Comparison of ENCODE assay signal across 8 cellular contexts in the genomic region with DNA sequence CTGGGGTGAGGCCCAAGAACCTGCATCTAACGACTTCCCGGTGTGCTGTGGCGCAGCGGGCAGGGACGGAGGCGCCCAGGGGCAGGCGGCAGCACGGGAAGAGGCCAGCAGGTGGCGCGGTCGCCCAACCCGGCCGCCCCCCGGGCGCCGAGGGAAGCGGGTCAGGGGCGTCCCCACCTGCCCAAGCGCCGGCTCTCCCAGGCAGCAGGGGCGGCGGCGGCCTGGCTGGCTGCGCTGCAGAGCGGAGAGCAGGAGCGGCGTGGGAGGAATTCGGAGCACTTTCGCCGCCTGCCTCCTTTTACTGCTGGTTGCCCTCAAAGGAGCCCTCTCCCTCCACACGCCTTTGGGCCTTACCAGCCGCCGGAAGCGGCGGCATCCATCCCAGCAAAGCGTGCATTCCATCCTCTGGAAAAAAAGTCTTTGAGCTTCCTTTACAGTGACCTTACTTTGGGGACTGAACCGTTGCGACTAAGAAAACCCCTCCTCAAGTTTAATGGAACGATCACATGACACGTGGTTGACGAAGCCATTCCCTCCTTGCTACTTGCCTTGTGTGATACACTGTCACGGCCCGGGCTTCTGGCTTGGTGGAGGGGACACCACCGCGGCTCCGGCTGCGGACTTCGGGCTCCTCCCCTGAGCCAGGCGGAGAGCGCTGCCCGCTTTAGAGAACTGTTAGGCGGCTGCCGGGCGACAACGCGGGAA.
A peak's percentile ranks its signal among the peaks of the same experiment; 100 is the strongest.
DNase-seq lines count a peak whose midpoint lies in the region; ATAC-seq, FAIRE-seq and TF ChIP-seq lines count a peak whose summit lies in the region.

No MANE protein-coding gene starts in this region.

- ATAC-seq in GM21515 (IDR thresholded peaks at IDR 0.05; ENCODE audit: unreplicated experiment), result peak; percentile 76
- ATAC-seq in HG02840 (IDR thresholded peaks at IDR 0.05; ENCODE audit: low FRiP score, unreplicated experiment), result no peak

- FAIRE-seq in bronchial epithelial cell (lab: Jason Lieb, UNC), result no peak

- DNase-seq in COLO668 (lab: John Stamatoyannopoulos, UW; ENCODE audit: unreplicated experiment), result peak; percentile 59
- peak; percentile 57 for DNase-seq in KBM-7
- peak; percentile 79 for DNase-seq in WERI-Rb-1
- DNase-seq in bronchial epithelial cell (ENCODE audit: low read depth), result no peak
- peak; percentile 28 for DNase-seq in kidney glomerular epithelial cell (lab: John Stamatoyannopoulos, UW)
- DNase-seq in stimulated activated CD4-positive, alpha-beta T cell treated with anti-CD3 and anti-CD28 coated beads, Interleukin-1b, Interleukin-23, amount 100 ng/mL, for 24 hours (ENCODE audit: low read depth in 4 of 4, low spot score in 1 of 4), result peak; percentile 32 to 78 (median 59)

- peak overlapping the region; percentile 53 for H3K4me3 ChIP-seq in WERI-Rb-1 (ENCODE audit: low read depth, low read length)
- peak overlapping the region; percentile 32 for H3K4me3 ChIP-seq in bronchial epithelial cell (ENCODE audit: low read depth, low read length)

- in situ Hi-C loops in KBM-7 (cut with MboI; ENCODE audit: low pct_unique_long_range_greater_than_20kb, low sequenced_read_pairs), result no loop called here

- H3K9me3 ChIP-seq in WERI-Rb-1 (ENCODE audit: severe bottlenecking), result peaks cover 5% of the 10 kb centered on the region

- TF ChIP-seq CTCF in WERI-Rb-1 (IDR thresholded peaks at IDR 0.05; ENCODE audit: low read depth, low read length) (peak; percentile 91), bronchial epithelial cell (IDR thresholded peaks at IDR 0.05; ENCODE audit: insufficient read depth, low read length, severe bottlenecking) (peak; percentile 80)

- peak overlapping the region; percentile 28; the same call in 1 of the 2 replicates for H3K27ac ChIP-seq in WERI-Rb-1

- H3K27me3 ChIP-seq in WERI-Rb-1 (ENCODE audit: insufficient read depth, low read depth, severe bottlenecking) (no peaks in the 10 kb centered on the region), bronchial epithelial cell (ENCODE audit: control insufficient read depth, insufficient read depth, low read length) (peaks cover 9% of the 10 kb centered on the region)

- H3K36me3 ChIP-seq in WERI-Rb-1 (no peaks in the 10 kb centered on the region), bronchial epithelial cell (ENCODE audit: control insufficient read depth, insufficient read depth, low read length) (no peaks in the 10 kb centered on the region)
